22 cellular contexts compared by ENCODE assay signal in the genomic region with DNA sequence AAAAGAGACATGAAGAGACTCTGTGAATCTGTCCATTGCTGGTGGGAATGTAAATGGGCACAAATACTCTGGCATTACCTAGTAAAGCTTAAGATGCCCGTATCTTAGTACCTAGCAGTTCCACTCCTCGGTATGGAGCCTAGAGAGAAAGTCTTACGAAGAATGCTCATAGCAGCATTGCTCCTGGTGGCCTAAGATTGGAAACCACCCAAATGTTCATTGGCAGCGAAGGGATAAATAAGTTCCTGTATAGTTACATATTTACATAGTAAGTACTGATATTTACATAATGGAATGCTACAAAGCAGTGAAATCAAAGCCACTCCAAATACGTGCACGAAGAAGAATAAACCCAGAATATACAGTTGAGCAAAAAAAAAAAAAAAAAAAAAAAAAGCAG. TPM values are rescaled to one million over a fixed set of nuclear protein-coding genes. Genes with fewer than 3 reads are reported as not detected.
DNase-seq lines count a peak whose midpoint lies in the region; ATAC-seq and TF ChIP-seq lines count a peak whose summit lies in the region.
"Had no signal": no experiment of that assay in that cellular context is flagged by ENCODE, and none has a peak within 500 bp of the region (broad histone marks: within the 10 kb centered on the region; RNA-seq: fewer than 3 reads in every experiment).

No MANE protein-coding gene starts in this region.

- H2AFZ ChIP-seq in IMR-90 (replicated peaks; ENCODE audit: low read length, poor library complexity) = no peak overlapping the region

- DNase-seq in IMR-90 (no peak), NCI-H1048 (lab: John Stamatoyannopoulos, UW) (peak; percentile 28), left colon (no peak), T-helper 9 cell (no peak), putamen (ENCODE audit: low spot score) (no peak), NCI-H1436 (lab: John Stamatoyannopoulos, UW) (no peak)
- DNase-seq: 8988T; ACHN; AML-193; BE2C; Calu3; CD4-positive, alpha-beta T cell; COR-L47; DMS53; DMS79 treated with DMSO at 0.1 percent for 48 hours; GOT3; HFFc6 had no signal

- H3K4ac ChIP-seq in IMR-90 (ENCODE audit: low read depth, low read length) = no peak overlapping the region

- CTCF ChIA-PET in IMR-90 (lab: Yijun Ruan, JAX) = no interaction called here

- H3K79me1 ChIP-seq in IMR-90 (ENCODE audit: low read depth in 1 of 2, low read length in 2 of 2) = no peaks in the 10 kb centered on the region

- no peak for TF ChIP-seq RAD21 in IMR-90 (IDR thresholded peaks at IDR 0.05; ENCODE audit: low read length)

- in situ Hi-C loops in IMR-90 (cut with MboI; ENCODE audit: low sequenced_read_pairs) = no loop called here

- H2BK20ac ChIP-seq in IMR-90 (ENCODE audit: low read depth, low read length) = no peak overlapping the region

- H4K5ac ChIP-seq in IMR-90 (ENCODE audit: low read depth, low read length) = no peak overlapping the region

- no peak overlapping the region for H3K14ac ChIP-seq in IMR-90 (replicated peaks; ENCODE audit: low read depth, low read length)

- H2AK9ac ChIP-seq in IMR-90 (replicated peaks; ENCODE audit: low read depth, low read length, poor library complexity) = no peak overlapping the region

- H3K56ac ChIP-seq in IMR-90 (ENCODE audit: extremely low read depth, insufficient read depth, low read length) = no peak overlapping the region

- no peak overlapping the region for H2BK5ac ChIP-seq in IMR-90 (ENCODE audit: low read depth, low read length, poor library complexity, severe bottlenecking)

- no peak overlapping the region for H3K9ac ChIP-seq in IMR-90 (ENCODE audit: low read depth, low read length)
- H3K9ac ChIP-seq: BLaER1 treated with 17β-estradiol and CSF1 and Interleukin-3, amounts not matched to agents 10 nM and 100 nM had no signal

- no peak overlapping the region for H3K23ac ChIP-seq in IMR-90 (ENCODE audit: low read depth, low read length)

- H2AK5ac ChIP-seq in IMR-90 (ENCODE audit: low read depth, low read length) = no peak overlapping the region

- H3K9me1 ChIP-seq in IMR-90 (ENCODE audit: insufficient read depth, low read length) = no peaks in the 10 kb centered on the region

- no peaks in the 10 kb centered on the region for H3K36me3 ChIP-seq in IMR-90 (ENCODE audit: control insufficient read depth, insufficient read depth, low read length)
- H3K36me3 ChIP-seq: BE2C; BLaER1 treated with 17β-estradiol and CSF1 and Interleukin-3, amounts not matched to agents 10 nM and 100 nM; HAP-1 had no signal

- no peaks in the 10 kb centered on the region for H4K20me1 ChIP-seq in IMR-90 (ENCODE audit: insufficient read depth, low read length)

- no peaks in the 10 kb centered on the region for H3K9me3 ChIP-seq in IMR-90 (ENCODE audit: control insufficient read depth, insufficient read depth, low read length)
- H3K9me3 ChIP-seq: A549; BE2C; BLaER1 treated with 17β-estradiol and CSF1 and Interleukin-3, amounts not matched to agents 10 nM and 100 nM; HAP-1 had no signal

- no peak overlapping the region for H4K91ac ChIP-seq in IMR-90 (ENCODE audit: insufficient read depth, low read depth, low read length)

- POLR2A ChIA-PET in IMR-90 (lab: Charles Lee; ENCODE audit: unreplicated experiment) = no interaction called here

- no peak overlapping the region for H3K18ac ChIP-seq in IMR-90 (ENCODE audit: low read depth, low read length)

- TF ChIP-seq POLR2A in IMR-90 (IDR thresholded peaks at IDR 0.05; ENCODE audit: low read depth, low read length) = no peak

- ATAC-seq in IMR-90 (ENCODE audit: low read depth) (peak; percentile 48), left colon (peak; percentile 27)
- ATAC-seq: A549 had no signal

- no peak overlapping the region for H4K8ac ChIP-seq in IMR-90 (ENCODE audit: low read depth in 2 of 2, low read length in 2 of 2)

- no CpG with 5 or more reads among the region's 6 CpGs for WGBS in IMR-90 (ENCODE audit: extremely low coverage in 2 of 2, insufficient read length in 1 of 2), 2 experiments

- BruUV-seq in IMR-90 (replicated peaks; lab: Mats Ljungman, UMichigan) = no TSS peak

- H3K27ac ChIP-seq in IMR-90 (ENCODE audit: insufficient read depth, low read length) = no peak overlapping the region
- H3K27ac ChIP-seq: A549; BLaER1 treated with 17β-estradiol and CSF1 and Interleukin-3, amounts not matched to agents 10 nM and 100 nM had no signal

- intact Hi-C loops in IMR-90 (cut with micrococcal nuclease) = no loop called here
- intact Hi-C loops in left colon (cut with DNase I, micrococcal nuclease) = no loop called here

- peaks cover 27% of the 10 kb centered on the region for H3K27me3 ChIP-seq in IMR-90 (ENCODE audit: control insufficient read depth, insufficient read depth, low read length)
- H3K27me3 ChIP-seq: BE2C; BLaER1 treated with 17β-estradiol and CSF1 and Interleukin-3, amounts not matched to agents 10 nM and 100 nM had no signal

- H2BK15ac ChIP-seq in IMR-90 (ENCODE audit: low read depth, low read length) = no peak overlapping the region

- dilution Hi-C loops in IMR-90 (cut with HindIII; ENCODE audit: low sequenced_read_pairs, unreplicated experiment) = no loop called here

- no peak for TF ChIP-seq CTCF in IMR-90 (conservative IDR thresholded peaks at IDR 0.05; ENCODE audit: low read depth, low read length)

- H3K4me1 ChIP-seq in IMR-90 (ENCODE audit: control insufficient read depth, insufficient read depth, low read length) = 0 out of 2 replicates have a peak, but pooled peaks cover 2% of the 10 kb centered on the region
- H3K4me1 ChIP-seq: A549, BE2C, HAP-1 had no signal

- no peak overlapping the region for H2BK120ac ChIP-seq in IMR-90 (ENCODE audit: low read depth, low read length)

- no peak overlapping the region for H3K4me2 ChIP-seq in IMR-90 (ENCODE audit: low read depth, low read length)
- H3K4me2 ChIP-seq: A549; BLaER1 treated with 17β-estradiol and CSF1 and Interleukin-3, amounts not matched to agents 10 nM and 100 nM had no signal

- no peak overlapping the region for H3K4me3 ChIP-seq in IMR-90 (ENCODE audit: insufficient read depth, low read depth, low read length)
- H3K4me3 ChIP-seq: A549; BLaER1 treated with 17β-estradiol and CSF1 and Interleukin-3, amounts not matched to agents 10 nM and 100 nM; HAP-1 had no signal

TF ChIP-seq in IMR-90, 13 proteins besides CTCF, POLR2A, EP300 and RAD21:
- TF ChIP-seq MXI1 (IDR thresholded peaks at IDR 0.05; ENCODE audit: borderline replicate concordance, low read depth, low read length) (no peak), CEBPB (IDR thresholded peaks at IDR 0.05; ENCODE audit: low read depth, low read length) (no peak), RCOR1 (IDR thresholded peaks at IDR 0.05; ENCODE audit: insufficient replicate concordance, low read length) (no peak), NFE2L2 (IDR thresholded peaks at IDR 0.05; ENCODE audit: low read depth, low read length) (no peak), MAFK (IDR thresholded peaks at IDR 0.05; ENCODE audit: low read depth, low read length) (no peak), FOS (IDR thresholded peaks at IDR 0.05; ENCODE audit: low read depth, low read length) (no peak), RFX5 (IDR thresholded peaks at IDR 0.05; ENCODE audit: low read depth, low read length) (no peak), CHD1 (IDR thresholded peaks at IDR 0.05; ENCODE audit: low read depth, low read length) (no peak), MAZ (IDR thresholded peaks at IDR 0.05; ENCODE audit: borderline replicate concordance, low read depth, low read length) (no peak)
- TF ChIP-seq, protein P1, sequence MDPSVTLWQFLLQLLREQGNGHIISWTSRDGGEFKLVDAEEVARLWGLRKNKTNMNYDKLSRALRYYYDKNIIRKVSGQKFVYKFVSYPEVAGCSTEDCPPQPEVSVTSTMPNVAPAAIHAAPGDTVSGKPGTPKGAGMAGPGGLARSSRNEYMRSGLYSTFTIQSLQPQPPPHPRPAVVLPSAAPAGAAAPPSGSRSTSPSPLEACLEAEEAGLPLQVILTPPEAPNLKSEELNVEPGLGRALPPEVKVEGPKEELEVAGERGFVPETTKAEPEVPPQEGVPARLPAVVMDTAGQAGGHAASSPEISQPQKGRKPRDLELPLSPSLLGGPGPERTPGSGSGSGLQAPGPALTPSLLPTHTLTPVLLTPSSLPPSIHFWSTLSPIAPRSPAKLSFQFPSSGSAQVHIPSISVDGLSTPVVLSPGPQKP (IDR thresholded peaks at IDR 0.05; ENCODE audit: borderline replicate concordance, low read depth, low read length) = no peak
- TF ChIP-seq, protein P2, sequence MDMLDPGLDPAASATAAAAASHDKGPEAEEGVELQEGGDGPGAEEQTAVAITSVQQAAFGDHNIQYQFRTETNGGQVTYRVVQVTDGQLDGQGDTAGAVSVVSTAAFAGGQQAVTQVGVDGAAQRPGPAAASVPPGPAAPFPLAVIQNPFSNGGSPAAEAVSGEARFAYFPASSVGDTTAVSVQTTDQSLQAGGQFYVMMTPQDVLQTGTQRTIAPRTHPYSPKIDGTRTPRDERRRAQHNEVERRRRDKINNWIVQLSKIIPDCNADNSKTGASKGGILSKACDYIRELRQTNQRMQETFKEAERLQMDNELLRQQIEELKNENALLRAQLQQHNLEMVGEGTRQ (IDR thresholded peaks at IDR 0.05; ENCODE audit: low read depth, low read length) = no peak

RNA-seq across cellular contexts. Expression of a gene that starts 46.7 kb away (rescaled TPM):
- total RNA-seq in IMR-90 (2012; rRNA removed) (204 and 384 TPM in 2 replicates), left colon (100 to 1,000 TPM; 147 to 162 TPM)
- polyA plus RNA-seq in IMR-90 (2012; rRNA removed) = 317 and 349 TPM in 2 replicates
- 120 and 217 TPM in 2 replicates for polyA plus RNA-seq in IMR-90 (2012; cell fraction: cytosol; rRNA removed)
- 31.1 and 123 TPM in 2 replicates for polyA plus RNA-seq in IMR-90 (2012; cell fraction: nucleus; rRNA removed; ENCODE audit: low replicate concordance)

RNA-seq across cellular contexts. Expression of a gene that starts 52.5 kb away (rescaled TPM):
- 0.54 and 0.56 TPM in 2 replicates for total RNA-seq in IMR-90 (2012; rRNA removed)
- polyA plus RNA-seq in IMR-90 (2012; rRNA removed) = 1.4 TPM in 2 replicates
- 0.61 and 2.1 TPM in 2 replicates for polyA plus RNA-seq in IMR-90 (2012; cell fraction: cytosol; rRNA removed)
- polyA plus RNA-seq in IMR-90 (2012; cell fraction: nucleus; rRNA removed; ENCODE audit: low replicate concordance) = 0.88 and 2.2 TPM in 2 replicates
- total RNA-seq in left colon = 1 to 10 TPM in 1 of 2 donors, under 1 TPM in 1; 0.43 to 1.1 TPM
- total RNA-seq: Calu3; CD4-positive, alpha-beta T cell; Daoy had no signal
- polyA plus RNA-seq: CD14-positive monocyte had no signal
